ENCODE assay signal across 12 cellular contexts in genomic region chr5:134458234-134458633, GRCh38.
DNase-seq lines count a peak whose midpoint lies in the region; ATAC-seq and TF ChIP-seq lines count a peak whose summit lies in the region.
"Had no signal": no experiment of that assay in that cellular context is flagged by ENCODE, and none has a peak within 500 bp of the region (broad histone marks: within the 10 kb centered on the region; RNA-seq: fewer than 3 reads in every experiment).

No MANE protein-coding gene starts in this region.

- no peaks in the 10 kb centered on the region for H3K4me1 Mint-ChIP-seq in activated T-cell treated with anti-CD3 and anti-CD28 coated beads, Interleukin-2, amount 50 U/mL, for 24 hours (ENCODE audit: low read depth)

- no peaks in the 10 kb centered on the region for H3K27me3 Mint-ChIP-seq in activated T-cell treated with anti-CD3 and anti-CD28 coated beads, Interleukin-2, amount 50 U/mL, for 24 hours

- no peaks in the 10 kb centered on the region for H3K9me3 ChIP-seq in parathyroid adenoma (ENCODE audit: control insufficient read depth, low read length)

- TF ChIP-seq CTCF in AG10803 (conservative IDR thresholded peaks at IDR 0.05; ENCODE audit: low read length) (no peak), parathyroid adenoma (IDR thresholded peaks at IDR 0.05) (no peak)

- H3K27ac Mint-ChIP-seq in activated T-cell treated with anti-CD3 and anti-CD28 coated beads, Interleukin-2, amount 50 U/mL, for 24 hours, result no peak overlapping the region

- peak overlapping the region; percentile 75 for H2AFZ ChIP-seq in parathyroid adenoma

- H3K36me3 ChIP-seq in parathyroid adenoma (ENCODE audit: control insufficient read depth, insufficient read depth, low read length), result no peaks in the 10 kb centered on the region

- no peaks in the 10 kb centered on the region for H3K79me2 ChIP-seq in parathyroid adenoma

- no peak overlapping the region for H3K4me3 ChIP-seq in AG10803 (ENCODE audit: low read length)
- no peak overlapping the region for H3K4me3 ChIP-seq in parathyroid adenoma (ENCODE audit: low read depth, low read length)

- H3K27ac ChIP-seq in parathyroid adenoma, result no peak overlapping the region

- DNase-seq in AG10803 (ENCODE audit: low read depth) (peak; percentile 89), glomerular visceral epithelial cell (ENCODE audit: extremely low spot score) (peak; percentile 72), COLO668 (lab: John Stamatoyannopoulos, UW; ENCODE audit: unreplicated experiment) (no peak), CD1c-positive myeloid dendritic cell (ENCODE audit: extremely low spot score) (no peak)
- no peak for DNase-seq in activated T-cell treated with anti-CD3 and anti-CD28 coated beads, Interleukin-2, amount 50 U/mL, for 24 hours
- DNase-seq: activated CD4-positive, alpha-beta T cell treated with anti-CD3 and anti-CD28 coated beads, Interleukin-2, amount 50 U/mL, for 1 hour; KG1; NCI-H2081 treated with DMSO at 0.1 percent for 48 hours; T-helper 1 cell had no signal

- peaks cover 18% of the 10 kb centered on the region for H3K4me1 ChIP-seq in parathyroid adenoma

- peak; percentile 68 for ATAC-seq in SK-N-SH treated with all-trans-retinoic acid at 6 μM for 48 hours
- ATAC-seq in HG02623 (IDR thresholded peaks at IDR 0.05; ENCODE audit: unreplicated experiment), result no peak

- H3K9me3 Mint-ChIP-seq in activated T-cell treated with anti-CD3 and anti-CD28 coated beads, Interleukin-2, amount 50 U/mL, for 24 hours, result no peaks in the 10 kb centered on the region

- H3K4me2 ChIP-seq in parathyroid adenoma (ENCODE audit: low read length), result no peak overlapping the region

- no peaks in the 10 kb centered on the region for H3K27me3 ChIP-seq in parathyroid adenoma (ENCODE audit: control insufficient read depth, insufficient read depth, low read length)

- no peak overlapping the region for H3K9ac ChIP-seq in parathyroid adenoma

- H3K36me3 Mint-ChIP-seq in activated T-cell treated with anti-CD3 and anti-CD28 coated beads, Interleukin-2, amount 50 U/mL, for 24 hours (ENCODE audit: low read depth), result no peaks in the 10 kb centered on the region

- H3K4me3 Mint-ChIP-seq in activated T-cell treated with anti-CD3 and anti-CD28 coated beads, Interleukin-2, amount 50 U/mL, for 24 hours, result no peak overlapping the region

TF ChIP-seq in SK-N-SH treated with all-trans-retinoic acid at 6 μM for 48 hours, 23 proteins besides CTCF, POLR2A, EP300 and RAD21:
- TF ChIP-seq ZNF70 (CRISPR knock-in tag; IDR thresholded peaks at IDR 0.05) (no peak), ESRRG (CRISPR knock-in tag; IDR thresholded peaks at IDR 0.05) (no peak), GLIS3 (CRISPR knock-in tag; IDR thresholded peaks at IDR 0.05) (no peak), TOX (CRISPR knock-in tag; IDR thresholded peaks at IDR 0.05; ENCODE audit: borderline replicate concordance) (no peak), OSR1 (CRISPR knock-in tag; IDR thresholded peaks at IDR 0.05) (no peak), ZFP30 (CRISPR knock-in tag; IDR thresholded peaks at IDR 0.05) (no peak), ISL1 (CRISPR knock-in tag; IDR thresholded peaks at IDR 0.05) (no peak), TCF4 (CRISPR knock-in tag; IDR thresholded peaks at IDR 0.05; ENCODE audit: borderline replicate concordance) (no peak), ZFP3 (CRISPR knock-in tag; IDR thresholded peaks at IDR 0.05) (no peak), SNAI2 (CRISPR knock-in tag; IDR thresholded peaks at IDR 0.05) (no peak), CSDC2 (CRISPR knock-in tag; IDR thresholded peaks at IDR 0.05) (no peak), ZC3H10 (CRISPR knock-in tag; IDR thresholded peaks at IDR 0.05) (no peak)
- TF ChIP-seq, protein P1, sequence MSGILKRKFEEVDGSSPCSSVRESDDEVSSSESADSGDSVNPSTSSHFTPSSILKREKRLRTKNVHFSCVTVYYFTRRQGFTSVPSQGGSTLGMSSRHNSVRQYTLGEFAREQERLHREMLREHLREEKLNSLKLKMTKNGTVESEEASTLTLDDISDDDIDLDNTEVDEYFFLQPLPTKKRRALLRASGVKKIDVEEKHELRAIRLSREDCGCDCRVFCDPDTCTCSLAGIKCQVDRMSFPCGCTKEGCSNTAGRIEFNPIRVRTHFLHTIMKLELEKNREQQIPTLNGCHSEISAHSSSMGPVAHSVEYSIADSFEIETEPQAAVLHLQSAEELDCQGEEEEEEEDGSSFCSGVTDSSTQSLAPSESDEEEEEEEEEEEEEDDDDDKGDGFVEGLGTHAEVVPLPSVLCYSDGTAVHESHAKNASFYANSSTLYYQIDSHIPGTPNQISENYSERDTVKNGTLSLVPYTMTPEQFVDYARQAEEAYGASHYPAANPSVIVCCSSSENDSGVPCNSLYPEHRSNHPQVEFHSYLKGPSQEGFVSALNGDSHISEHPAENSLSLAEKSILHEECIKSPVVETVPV (CRISPR knock-in tag; IDR thresholded peaks at IDR 0.05), result no peak
- TF ChIP-seq, protein P2, sequence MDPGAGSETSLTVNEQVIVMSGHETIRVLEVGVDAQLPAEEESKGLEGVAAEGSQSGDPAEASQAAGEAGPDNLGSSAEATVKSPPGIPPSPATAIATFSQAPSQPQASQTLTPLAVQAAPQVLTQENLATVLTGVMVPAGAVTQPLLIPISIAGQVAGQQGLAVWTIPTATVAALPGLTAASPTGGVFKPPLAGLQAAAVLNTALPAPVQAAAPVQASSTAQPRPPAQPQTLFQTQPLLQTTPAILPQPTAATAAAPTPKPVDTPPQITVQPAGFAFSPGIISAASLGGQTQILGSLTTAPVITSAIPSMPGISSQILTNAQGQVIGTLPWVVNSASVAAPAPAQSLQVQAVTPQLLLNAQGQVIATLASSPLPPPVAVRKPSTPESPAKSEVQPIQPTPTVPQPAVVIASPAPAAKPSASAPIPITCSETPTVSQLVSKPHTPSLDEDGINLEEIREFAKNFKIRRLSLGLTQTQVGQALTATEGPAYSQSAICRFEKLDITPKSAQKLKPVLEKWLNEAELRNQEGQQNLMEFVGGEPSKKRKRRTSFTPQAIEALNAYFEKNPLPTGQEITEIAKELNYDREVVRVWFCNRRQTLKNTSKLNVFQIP (CRISPR knock-in tag; IDR thresholded peaks at IDR 0.05; ENCODE audit: borderline replicate concordance, low read depth), result no peak
TF ChIP-seq in SK-N-SH treated with all-trans-retinoic acid at 6 μM for 48 hours: peak in this region for 0.

Comparison
In these comparisons a context has a peak if more than half of its experiments do, and no peak if none do; other contexts are left out.
1. DNase-seq: peak in AG10803 (single experiment) and glomerular visceral epithelial cell (single experiment); none in activated T-cell treated with anti-CD3 and anti-CD28 coated beads, Interleukin-2, amount 50 U/mL, for 24 hours (single experiment), COLO668 (single experiment) and CD1c-positive myeloid dendritic cell (single experiment).